In the genomic region with DNA sequence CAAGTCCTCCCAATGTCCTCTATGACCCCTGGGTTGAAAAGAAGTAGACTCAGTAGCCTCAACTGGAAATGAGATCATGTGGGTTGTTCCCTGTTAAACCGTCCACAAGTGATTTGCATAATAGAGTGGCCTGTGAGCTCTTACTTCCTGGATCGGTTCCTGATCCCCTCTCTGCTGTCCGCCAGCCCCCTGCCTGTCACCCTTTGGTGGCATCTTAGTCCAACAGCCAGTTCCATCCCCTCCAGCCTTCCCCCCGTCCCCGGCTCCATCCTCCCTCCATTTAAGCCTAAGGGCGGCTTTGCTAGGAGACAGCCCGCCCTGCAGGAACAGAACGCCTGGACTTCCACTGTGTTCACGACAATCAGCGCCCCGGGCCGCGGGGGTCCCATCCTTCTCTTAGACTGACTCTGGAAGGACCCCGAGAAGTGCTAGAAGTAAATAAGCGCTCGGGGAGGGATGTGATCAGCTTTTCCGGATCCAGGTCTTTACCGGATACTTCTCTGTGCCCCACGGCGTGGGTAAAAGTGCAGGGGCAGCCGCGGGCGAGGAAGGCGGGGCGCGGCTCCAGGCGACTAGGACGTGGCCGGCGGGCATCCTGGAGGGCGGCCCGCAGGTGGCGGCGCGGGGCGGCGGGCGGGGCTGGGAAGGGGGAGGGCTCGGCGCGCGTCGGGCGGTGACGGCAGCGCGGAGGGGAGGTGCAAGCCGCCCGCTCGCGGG, we compare ENCODE assay signal across 8 cellular contexts. TPM values are rescaled to one million over a fixed set of nuclear protein-coding genes. Genes with fewer than 3 reads are reported as not detected.
A peak's percentile ranks its signal among the peaks of the same experiment; 100 is the strongest.
DNase-seq lines count a peak whose midpoint lies in the region; ATAC-seq and TF ChIP-seq lines count a peak whose summit lies in the region.

No MANE protein-coding gene starts in this region.

- peak overlapping the region; percentile 95 for H2AFZ ChIP-seq in hepatocyte

- peaks cover 19 to 43% (median 22%) of the 10 kb centered on the region in 3 donors for H3K4me1 Mint-ChIP-seq in IgD-negative memory B cell
- peaks cover 36% of the 10 kb centered on the region for H3K4me1 Mint-ChIP-seq in T-helper 17 cell

- H4K20me1 ChIP-seq in hepatocyte (ENCODE audit: insufficient read depth, poor library complexity, severe bottlenecking): no peaks in the 10 kb centered on the region

- WGBS in hepatocyte (ENCODE audit: low lambda C conversion rate, missing lambda C conversion rate): 4% methylated on average over 31 of the region's 51 CpGs

- H3K9me3 Mint-ChIP-seq in IgD-negative memory B cell: no peaks in the 10 kb centered on the region

- H3K9me2 ChIP-seq in hepatocyte (replicated peaks; ENCODE audit: insufficient read depth): no peaks in the 10 kb centered on the region

- H3K4me2 ChIP-seq in hepatocyte: peak overlapping the region; percentile 94

- intact Hi-C loops in ascending aorta (cut with DNase I): loop anchor here (1.0 to 10.0 kb wide), 5 partner anchors 24 to 1561 kb away; a partner anchor contains a TSS

- H3K4me3 Mint-ChIP-seq in IgD-negative memory B cell: peak overlapping the region; percentile 88 to 97 (median 95)
- peak overlapping the region; percentile 93 for H3K4me3 Mint-ChIP-seq in T-helper 17 cell

- no peaks in the 10 kb centered on the region for H3K36me3 Mint-ChIP-seq in IgD-negative memory B cell
- H3K36me3 Mint-ChIP-seq in T-helper 17 cell (ENCODE audit: low read depth): no peaks in the 10 kb centered on the region

- H3K36me3 ChIP-seq in ES-I3 (ENCODE audit: insufficient read depth, low read length): no peaks in the 10 kb centered on the region
- no peaks in the 10 kb centered on the region for H3K36me3 ChIP-seq in ascending aorta
- H3K36me3 ChIP-seq in hepatocyte (replicated peaks; ENCODE audit: insufficient read depth, low read depth): no peaks in the 10 kb centered on the region

- peak overlapping the region; percentile 64 to 82 for H3K4me3 ChIP-seq in ascending aorta
- peak overlapping the region; percentile 73 for H3K4me3 ChIP-seq in hepatocyte
- H3K4me3 ChIP-seq in retinal pigment epithelial cell (ENCODE audit: low read length): peak overlapping the region; percentile 74

- H3K27me3 Mint-ChIP-seq in IgD-negative memory B cell: no peaks in the 10 kb centered on the region
- no peaks in the 10 kb centered on the region for H3K27me3 Mint-ChIP-seq in T-helper 17 cell

- TF ChIP-seq CTCF in ascending aorta (IDR thresholded peaks at IDR 0.05) (no peak), hepatocyte (IDR thresholded peaks at IDR 0.05; ENCODE audit: poor library complexity) (no peak), retinal pigment epithelial cell (conservative IDR thresholded peaks at IDR 0.05; ENCODE audit: low read depth, low read length) (no peak)

- peak; percentile 87 for ATAC-seq in GM21528 (IDR thresholded peaks at IDR 0.05; ENCODE audit: low FRiP score, unreplicated experiment)
- ATAC-seq in T-helper 17 cell: peak; percentile 84

- H3K4me1 ChIP-seq in ES-I3 (ENCODE audit: insufficient read depth, low read length) (0 out of 2 replicates have a peak, but pooled peaks cover 5% of the 10 kb centered on the region), ascending aorta (peaks cover 0 to 11% of the 10 kb centered on the region in 2 donors), hepatocyte (ENCODE audit: insufficient read depth) (peaks cover 10% of the 10 kb centered on the region)

- DNase-seq in T-helper 17 cell (peak; percentile 52 to 75 (median 70)), ascending aorta (ENCODE audit: low spot score in 2 of 2) (peak in 1 of 2 donors; percentile 83), hepatocyte (ENCODE audit: low spot score) (peak; percentile 91), retinal pigment epithelial cell (ENCODE audit: low read depth) (no peak), dedifferentiated amniotic fluid mesenchymal stem cell (ENCODE audit: extremely low spot score) (no peak)

- no peaks in the 10 kb centered on the region for H3K9me3 ChIP-seq in ES-I3 (ENCODE audit: control insufficient read depth, insufficient read depth, low read length)
- H3K9me3 ChIP-seq in T-helper 17 cell (ENCODE audit: control insufficient read depth, low read length, poor library complexity, severe bottlenecking): no peaks in the 10 kb centered on the region
- H3K9me3 ChIP-seq in ascending aorta: no peaks in the 10 kb centered on the region
- no peaks in the 10 kb centered on the region for H3K9me3 ChIP-seq in hepatocyte (ENCODE audit: low read depth)

- peak overlapping the region; percentile 74 to 83 for H3K27ac ChIP-seq in ascending aorta
- peak overlapping the region; percentile 93 for H3K27ac ChIP-seq in hepatocyte

- H3K27ac Mint-ChIP-seq in IgD-negative memory B cell (peak overlapping the region; percentile 93 to 100 (median 97)), T-helper 17 cell (peak overlapping the region; percentile 96)

- H3K27me3 ChIP-seq in ascending aorta: no peaks in the 10 kb centered on the region
- no peaks in the 10 kb centered on the region for H3K27me3 ChIP-seq in hepatocyte

- H3K79me2 ChIP-seq in hepatocyte: peaks cover 39% of the 10 kb centered on the region

- peak overlapping the region; percentile 90 for H3K9ac ChIP-seq in ES-I3 (ENCODE audit: low read depth, low read length)

RNA-seq across cellular contexts. Expression of a gene that starts 51.2 kb away (rescaled TPM):
- polyA plus RNA-seq in IgD-negative memory B cell (5.6 TPM), hepatocyte (3.8 and 4.2 TPM in 2 replicates)
- total RNA-seq in T-helper 17 cell (10 to 100 TPM; 30.5 to 31.5 TPM), ascending aorta (4.2 TPM), hepatocyte (6.5 and 9.1 TPM in 2 replicates)

Comparison
In these comparisons a context has a peak if more than half of its experiments do, and no peak if none do; other contexts are left out.
1. DNase-seq: peak in T-helper 17 cell (3 of 3) and hepatocyte (single experiment); none in retinal pigment epithelial cell (single experiment) and dedifferentiated amniotic fluid mesenchymal stem cell (single experiment).
2. Peak in every context shown above with its lines, with median percentiles within 50 percentile points of each other: H3K4me3 ChIP-seq.